ENCODE assay signal across 1 cellular context in genomic region chr2:157059036-157059435, GRCh38.
A peak's percentile ranks its signal among the peaks of the same experiment; 100 is the strongest.
TF ChIP-seq lines count a peak whose summit lies in the region.

No MANE protein-coding gene starts in this region.

TF ChIP-seq in GM12878, 131 proteins besides CTCF, POLR2A, EP300 and RAD21 (continued from another document):
- TF ChIP-seq, protein P1, sequence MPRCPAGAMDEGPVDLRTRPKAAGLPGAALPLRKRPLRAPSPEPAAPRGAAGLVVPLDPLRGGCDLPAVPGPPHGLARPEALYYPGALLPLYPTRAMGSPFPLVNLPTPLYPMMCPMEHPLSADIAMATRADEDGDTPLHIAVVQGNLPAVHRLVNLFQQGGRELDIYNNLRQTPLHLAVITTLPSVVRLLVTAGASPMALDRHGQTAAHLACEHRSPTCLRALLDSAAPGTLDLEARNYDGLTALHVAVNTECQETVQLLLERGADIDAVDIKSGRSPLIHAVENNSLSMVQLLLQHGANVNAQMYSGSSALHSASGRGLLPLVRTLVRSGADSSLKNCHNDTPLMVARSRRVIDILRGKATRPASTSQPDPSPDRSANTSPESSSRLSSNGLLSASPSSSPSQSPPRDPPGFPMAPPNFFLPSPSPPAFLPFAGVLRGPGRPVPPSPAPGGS (IDR thresholded peaks at IDR 0.05; ENCODE audit: borderline replicate concordance, insufficient read depth, low read depth, low read length, poor library complexity, severe bottlenecking): no peak
- peak; percentile 52; the same call in 1 of the 2 replicates for TF ChIP-seq DPF2 (IDR thresholded peaks at IDR 0.05)
- TF ChIP-seq, protein P2, sequence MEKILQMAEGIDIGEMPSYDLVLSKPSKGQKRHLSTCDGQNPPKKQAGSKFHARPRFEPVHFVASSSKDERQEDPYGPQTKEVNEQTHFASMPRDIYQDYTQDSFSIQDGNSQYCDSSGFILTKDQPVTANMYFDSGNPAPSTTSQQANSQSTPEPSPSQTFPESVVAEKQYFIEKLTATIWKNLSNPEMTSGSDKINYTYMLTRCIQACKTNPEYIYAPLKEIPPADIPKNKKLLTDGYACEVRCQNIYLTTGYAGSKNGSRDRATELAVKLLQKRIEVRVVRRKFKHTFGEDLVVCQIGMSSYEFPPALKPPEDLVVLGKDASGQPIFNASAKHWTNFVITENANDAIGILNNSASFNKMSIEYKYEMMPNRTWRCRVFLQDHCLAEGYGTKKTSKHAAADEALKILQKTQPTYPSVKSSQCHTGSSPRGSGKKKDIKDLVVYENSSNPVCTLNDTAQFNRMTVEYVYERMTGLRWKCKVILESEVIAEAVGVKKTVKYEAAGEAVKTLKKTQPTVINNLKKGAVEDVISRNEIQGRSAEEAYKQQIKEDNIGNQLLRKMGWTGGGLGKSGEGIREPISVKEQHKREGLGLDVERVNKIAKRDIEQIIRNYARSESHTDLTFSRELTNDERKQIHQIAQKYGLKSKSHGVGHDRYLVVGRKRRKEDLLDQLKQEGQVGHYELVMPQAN (conservative IDR thresholded peaks at IDR 0.05): no peak
- no peak for TF ChIP-seq USF2 (IDR thresholded peaks at IDR 0.05; ENCODE audit: borderline replicate concordance, low read depth, low read length)
- TF ChIP-seq SPI1 (IDR thresholded peaks at IDR 0.05; ENCODE audit: borderline replicate concordance, insufficient read depth, low read depth, low read length): peak; percentile 91
- no peak for TF ChIP-seq JUND (IDR thresholded peaks at IDR 0.05; ENCODE audit: low read depth, low read length)
- no peak for TF ChIP-seq POLR2AphosphoS5 (IDR thresholded peaks at IDR 0.05; ENCODE audit: low read length)
- TF ChIP-seq, protein P3, sequence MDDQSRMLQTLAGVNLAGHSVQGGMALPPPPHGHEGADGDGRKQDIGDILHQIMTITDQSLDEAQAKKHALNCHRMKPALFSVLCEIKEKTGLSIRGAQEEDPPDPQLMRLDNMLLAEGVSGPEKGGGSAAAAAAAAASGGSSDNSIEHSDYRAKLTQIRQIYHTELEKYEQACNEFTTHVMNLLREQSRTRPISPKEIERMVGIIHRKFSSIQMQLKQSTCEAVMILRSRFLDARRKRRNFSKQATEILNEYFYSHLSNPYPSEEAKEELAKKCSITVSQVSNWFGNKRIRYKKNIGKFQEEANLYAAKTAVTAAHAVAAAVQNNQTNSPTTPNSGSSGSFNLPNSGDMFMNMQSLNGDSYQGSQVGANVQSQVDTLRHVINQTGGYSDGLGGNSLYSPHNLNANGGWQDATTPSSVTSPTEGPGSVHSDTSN (IDR thresholded peaks at IDR 0.05; ENCODE audit: insufficient replicate concordance, low read depth, low read length): no peak
- TF ChIP-seq GATAD2B (conservative IDR thresholded peaks at IDR 0.05; ENCODE audit: low read depth): no peak
- TF ChIP-seq LARP7 (IDR thresholded peaks at IDR 0.05): no peak
- TF ChIP-seq KDM1A (IDR thresholded peaks at IDR 0.05; ENCODE audit: borderline replicate concordance): no peak
- TF ChIP-seq CUX1 (IDR thresholded peaks at IDR 0.05; ENCODE audit: insufficient replicate concordance, low read depth, low read length): no peak
- peak; percentile 12 to 26; a peak in 2 of 4 replicates for TF ChIP-seq IKZF2 (IDR thresholded peaks at IDR 0.05)
- TF ChIP-seq MTA2 (IDR thresholded peaks at IDR 0.05; ENCODE audit: low read depth): peak; percentile 80
- no peak for TF ChIP-seq IRF3 (IDR thresholded peaks at IDR 0.05)
- TF ChIP-seq NBN (IDR thresholded peaks at IDR 0.05): 0 out of 2 replicates have a peak, but pooled peaks have one; percentile 42
- TF ChIP-seq ESRRA (IDR thresholded peaks at IDR 0.05; ENCODE audit: low read length): no peak
- no peak for TF ChIP-seq FOS (IDR thresholded peaks at IDR 0.05; ENCODE audit: borderline replicate concordance, extremely low read depth, insufficient read length)
- no peak for TF ChIP-seq IRF4 (IDR thresholded peaks at IDR 0.05; ENCODE audit: low read depth, low read length)
- TF ChIP-seq GABPA (IDR thresholded peaks at IDR 0.05; ENCODE audit: low read depth): no peak
- TF ChIP-seq, protein P4, sequence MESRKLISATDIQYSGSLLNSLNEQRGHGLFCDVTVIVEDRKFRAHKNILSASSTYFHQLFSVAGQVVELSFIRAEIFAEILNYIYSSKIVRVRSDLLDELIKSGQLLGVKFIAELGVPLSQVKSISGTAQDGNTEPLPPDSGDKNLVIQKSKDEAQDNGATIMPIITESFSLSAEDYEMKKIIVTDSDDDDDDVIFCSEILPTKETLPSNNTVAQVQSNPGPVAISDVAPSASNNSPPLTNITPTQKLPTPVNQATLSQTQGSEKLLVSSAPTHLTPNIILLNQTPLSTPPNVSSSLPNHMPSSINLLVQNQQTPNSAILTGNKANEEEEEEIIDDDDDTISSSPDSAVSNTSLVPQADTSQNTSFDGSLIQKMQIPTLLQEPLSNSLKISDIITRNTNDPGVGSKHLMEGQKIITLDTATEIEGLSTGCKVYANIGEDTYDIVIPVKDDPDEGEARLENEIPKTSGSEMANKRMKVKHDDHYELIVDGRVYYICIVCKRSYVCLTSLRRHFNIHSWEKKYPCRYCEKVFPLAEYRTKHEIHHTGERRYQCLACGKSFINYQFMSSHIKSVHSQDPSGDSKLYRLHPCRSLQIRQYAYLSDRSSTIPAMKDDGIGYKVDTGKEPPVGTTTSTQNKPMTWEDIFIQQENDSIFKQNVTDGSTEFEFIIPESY (IDR thresholded peaks at IDR 0.05): no peak
- no peak for TF ChIP-seq RB1 (IDR thresholded peaks at IDR 0.05; ENCODE audit: borderline replicate concordance)
- TF ChIP-seq, protein P5, sequence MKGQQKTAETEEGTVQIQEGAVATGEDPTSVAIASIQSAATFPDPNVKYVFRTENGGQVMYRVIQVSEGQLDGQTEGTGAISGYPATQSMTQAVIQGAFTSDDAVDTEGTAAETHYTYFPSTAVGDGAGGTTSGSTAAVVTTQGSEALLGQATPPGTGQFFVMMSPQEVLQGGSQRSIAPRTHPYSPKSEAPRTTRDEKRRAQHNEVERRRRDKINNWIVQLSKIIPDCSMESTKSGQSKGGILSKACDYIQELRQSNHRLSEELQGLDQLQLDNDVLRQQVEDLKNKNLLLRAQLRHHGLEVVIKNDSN (IDR thresholded peaks at IDR 0.05; ENCODE audit: borderline replicate concordance, extremely low read length, insufficient read depth, low read depth, low read length): no peak
- TF ChIP-seq MEF2B (IDR thresholded peaks at IDR 0.05; ENCODE audit: partially characterized antibody, poor library complexity, severe bottlenecking): peak; percentile 24
- TF ChIP-seq CBX5 (IDR thresholded peaks at IDR 0.05; ENCODE audit: low read depth): no peak
- no peak for TF ChIP-seq SMAD1 (IDR thresholded peaks at IDR 0.05; ENCODE audit: low read depth, partially characterized antibody)
TF ChIP-seq in GM12878: peak in this region for 8.
